Comparison of ENCODE assay signal across 8 cellular contexts in the genomic region with DNA sequence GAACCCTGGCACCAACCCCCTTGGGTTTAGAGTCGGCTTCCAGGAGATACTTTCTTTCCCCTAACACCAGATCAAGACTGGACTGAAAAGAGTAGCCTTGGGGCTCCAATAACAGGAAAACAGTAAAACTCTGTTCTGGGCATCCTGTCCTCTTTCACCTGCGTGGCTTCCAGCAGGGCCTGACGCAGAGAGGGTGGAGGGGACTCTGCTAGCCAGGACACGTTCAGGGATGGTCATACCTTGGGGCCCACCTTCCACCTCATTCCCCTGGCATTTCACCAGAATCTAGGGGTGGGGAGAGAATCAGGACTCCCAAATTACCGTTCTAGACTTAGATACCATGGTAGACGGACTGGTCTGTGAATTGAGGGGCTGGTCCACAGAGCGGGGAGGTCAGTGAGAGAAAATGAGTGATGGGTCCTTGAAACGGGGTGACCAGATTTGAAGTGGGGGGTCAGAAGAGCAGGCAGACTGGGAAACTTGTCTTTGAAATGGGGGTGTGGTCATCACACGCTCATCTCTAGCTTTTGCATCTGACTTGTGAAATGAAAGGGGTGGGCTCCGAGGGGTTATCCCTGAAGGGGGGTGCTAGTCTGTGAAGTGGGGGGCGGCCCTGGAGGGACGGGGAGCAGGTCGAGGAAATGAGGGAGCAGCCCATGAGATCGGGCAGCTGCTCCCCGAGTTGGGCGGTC. TPM values are rescaled to one million over a fixed set of nuclear protein-coding genes. Genes with fewer than 3 reads are reported as not detected.
A peak's percentile ranks its signal among the peaks of the same experiment; 100 is the strongest.
DNase-seq lines count a peak whose midpoint lies in the region; ATAC-seq lines count a peak whose summit lies in the region.

No MANE protein-coding gene starts in this region.

- H3K4me1 ChIP-seq in muscle layer of duodenum (ENCODE audit: control insufficient read depth in 1 of 2, insufficient read depth in 2 of 2, low read length in 2 of 2), result peaks cover 33 to 47% of the 10 kb centered on the region in 2 donors

- no peaks in the 10 kb centered on the region for H3K27me3 ChIP-seq in muscle layer of duodenum (ENCODE audit: low read depth, low read length)

- no peaks in the 10 kb centered on the region for H3K9me3 ChIP-seq in muscle layer of duodenum (ENCODE audit: control insufficient read depth in 1 of 2, low read length in 2 of 2)

- H3K27ac Mint-ChIP-seq in dendritic cell treated with granulocyte-macrophage colony-stimulating factor and Interleukin-4, amounts not matched to agents 40 ng/mL and 50 ng/mL, for 4 days, result peak overlapping the region; percentile 91

- H3K4me3 ChIP-seq in muscle layer of duodenum (ENCODE audit: low read depth in 1 of 2, low read length in 2 of 2), result peak overlapping the region; percentile 85 to 89

- H3K4me3 Mint-ChIP-seq in dendritic cell treated with granulocyte-macrophage colony-stimulating factor and Interleukin-4, amounts not matched to agents 40 ng/mL and 50 ng/mL, for 4 days, result peak overlapping the region; percentile 94

- no peak for ATAC-seq in GM19397 (IDR thresholded peaks at IDR 0.05; ENCODE audit: unreplicated experiment)

- intact Hi-C loops in dendritic cell treated with granulocyte-macrophage colony-stimulating factor and Interleukin-4, amounts not matched to agents 40 ng/mL and 50 ng/mL, for 4 days (cut with micrococcal nuclease), result loop anchor here (1.0 to 2.0 kb wide), 3 partner anchors 31 to 64 kb away; a partner anchor contains a TSS

- H3K27me3 Mint-ChIP-seq in dendritic cell treated with granulocyte-macrophage colony-stimulating factor and Interleukin-4, amounts not matched to agents 40 ng/mL and 50 ng/mL, for 4 days, result peaks cover 2% of the 10 kb centered on the region

- H3K4me1 Mint-ChIP-seq in dendritic cell treated with granulocyte-macrophage colony-stimulating factor and Interleukin-4, amounts not matched to agents 40 ng/mL and 50 ng/mL, for 4 days (ENCODE audit: low read depth), result peaks cover 66% of the 10 kb centered on the region

- peak; percentile 27 for DNase-seq in A172 (ENCODE audit: low spot score)
- DNase-seq in LoVo (ENCODE audit: low spot score), result peak; percentile 19
- no peak for DNase-seq in NCI-H1092 treated with DMSO at 0.1 percent for 48 hours (lab: John Stamatoyannopoulos, UW)
- no peak for DNase-seq in NK-92 treated with Interleukin-12 subunit alpha and Interleukin-12 subunit beta, amount 100 ng/mL, for 24 hours (lab: John Stamatoyannopoulos, UW)
- DNase-seq in NCI-H2171 (lab: John Stamatoyannopoulos, UW), result no peak

- no peaks in the 10 kb centered on the region for H3K36me3 ChIP-seq in muscle layer of duodenum (ENCODE audit: control insufficient read depth in 1 of 2, insufficient read depth in 2 of 2, low read length in 2 of 2)

- peaks cover 19% of the 10 kb centered on the region for H3K36me3 Mint-ChIP-seq in dendritic cell treated with granulocyte-macrophage colony-stimulating factor and Interleukin-4, amounts not matched to agents 40 ng/mL and 50 ng/mL, for 4 days (ENCODE audit: low read depth)

- no peaks in the 10 kb centered on the region for H3K9me3 Mint-ChIP-seq in dendritic cell treated with granulocyte-macrophage colony-stimulating factor and Interleukin-4, amounts not matched to agents 40 ng/mL and 50 ng/mL, for 4 days

- peak overlapping the region; percentile 77 for H3K27ac ChIP-seq in muscle layer of duodenum (ENCODE audit: low read length)

RNA-seq across cellular contexts. Expression of a gene that starts 0.9 kb away (rescaled TPM):
- total RNA-seq in A172 (2014; rRNA removed; shearing (Covaris generic)), result 136 and 156 TPM in 2 replicates

RNA-seq across cellular contexts. Expression of a gene that starts 27.0 kb away (rescaled TPM):
- under 0.01 TPM in 2 replicates for total RNA-seq in A172 (2014; rRNA removed; shearing (Covaris generic))

RNA-seq across cellular contexts. Expression of a gene that starts 28.4 kb away (rescaled TPM):
- total RNA-seq in A172 (2014; rRNA removed; shearing (Covaris generic)), result under 0.01 TPM in 2 replicates

RNA-seq across cellular contexts. Expression of a gene that starts 37.5 kb away (rescaled TPM):
- total RNA-seq in A172 (2014; rRNA removed; shearing (Covaris generic)), result 1.3 and 1.4 TPM in 2 replicates

Comparison
In these comparisons a context has a peak if more than half of its experiments do, and no peak if none do; other contexts are left out.
1. DNase-seq: peak in A172 (single experiment) and LoVo (single experiment); none in NCI-H1092 treated with DMSO at 0.1 percent for 48 hours (single experiment), NK-92 treated with Interleukin-12 subunit alpha and Interleukin-12 subunit beta, amount 100 ng/mL, for 24 hours (single experiment) and NCI-H2171 (single experiment).